In genomic region chr13:83350569-83350968, GRCh38 we compare ENCODE assay signal across 21 cellular contexts.
DNase-seq lines count a peak whose midpoint lies in the region; ATAC-seq and TF ChIP-seq lines count a peak whose summit lies in the region.
"Had no signal": no experiment of that assay in that cellular context is flagged by ENCODE, and none has a peak within 500 bp of the region (broad histone marks: within the 10 kb centered on the region; RNA-seq: fewer than 3 reads in every experiment).

No MANE protein-coding gene starts in this region.

- H3K36me3 ChIP-seq in breast epithelium: no peaks in the 10 kb centered on the region
- no peaks in the 10 kb centered on the region for H3K36me3 ChIP-seq in RWPE2 (ENCODE audit: low read depth)
- H3K36me3 ChIP-seq: esophagus muscularis mucosa, SJSA1 had no signal

- no peaks in the 10 kb centered on the region for H3K36me3 Mint-ChIP-seq in MCF 10A (ENCODE audit: insufficient read depth, unreplicated experiment)
- no peaks in the 10 kb centered on the region for H3K36me3 Mint-ChIP-seq in mesothelial cell of epicardium
- H3K36me3 Mint-ChIP-seq: CD14-positive monocyte, natural killer cell had no signal

- peak; percentile 15 for DNase-seq in MCF 10A (ENCODE audit: unreplicated experiment)
- DNase-seq in breast epithelium (ENCODE audit: low spot score in 2 of 2): no peak
- DNase-seq in RWPE2 (ENCODE audit: low spot score): no peak
- DNase-seq in fibroblast of mammary gland (ENCODE audit: low read depth): peak; percentile 85
- DNase-seq in Right ventricle myocardium superior: no peak
- DNase-seq in stimulated activated naive CD8-positive, alpha-beta T cell treated with anti-CD3 and anti-CD28 coated beads, Interleukin-15, amount 100 ng/mL, for 72 hours: no peak
- no peak for DNase-seq in amygdala (lab: John Stamatoyannopoulos, UW)
- no peak for DNase-seq in mesothelial cell of epicardium (ENCODE audit: low spot score in 2 of 2, unreplicated experiment in 2 of 2)
- DNase-seq: 8988T; activated CD4-positive, CD25-positive, alpha-beta regulatory T cell; central memory CD4-positive, alpha-beta T cell; DND-41; hypothalamus; mesenchymal stem cell; natural killer cell; NCI-H69; testis had no signal

- H3K4me1 ChIP-seq in breast epithelium: no peaks in the 10 kb centered on the region
- no peaks in the 10 kb centered on the region for H3K4me1 ChIP-seq in RWPE2 (ENCODE audit: insufficient read depth, poor library complexity, severe bottlenecking)
- H3K4me1 ChIP-seq: esophagus muscularis mucosa, SJSA1, testis had no signal

- H3K9me3 ChIP-seq in breast epithelium (no peaks in the 10 kb centered on the region), RWPE2 (ENCODE audit: severe bottlenecking) (no peaks in the 10 kb centered on the region)
- H3K9me3 ChIP-seq: esophagus muscularis mucosa, SJSA1, testis had no signal

- H3K4me3 ChIP-seq in breast epithelium (no peak overlapping the region), RWPE2 (ENCODE audit: severe bottlenecking) (no peak overlapping the region), fibroblast of mammary gland (ENCODE audit: control insufficient read depth, low read depth, low read length) (no peak overlapping the region)
- H3K4me3 ChIP-seq: esophagus muscularis mucosa, SJSA1, testis had no signal

- BruUV-seq in MCF 10A (replicated peaks; lab: Mats Ljungman, UMichigan): no TSS peak

- H3K27ac Mint-ChIP-seq in MCF 10A (ENCODE audit: low read depth, unreplicated experiment): no peak overlapping the region
- H3K27ac Mint-ChIP-seq in stimulated activated naive CD8-positive, alpha-beta T cell treated with anti-CD3 and anti-CD28 coated beads, Interleukin-15, amount 100 ng/mL, for 72 hours: no peak overlapping the region
- H3K27ac Mint-ChIP-seq in mesothelial cell of epicardium: no peak overlapping the region
- H3K27ac Mint-ChIP-seq: CD14-positive monocyte, natural killer cell had no signal

- no peak for TF ChIP-seq POLR2A in breast epithelium (IDR thresholded peaks at IDR 0.05)

- ATAC-seq in RWPE2 (ENCODE audit: low read depth) (peak; percentile 50; the same call in 2 of the 3 replicates), Right ventricle myocardium superior (ENCODE audit: poor library complexity) (no peak)
- ATAC-seq in stimulated activated naive CD8-positive, alpha-beta T cell treated with anti-CD3 and anti-CD28 coated beads, Interleukin-15, amount 100 ng/mL, for 72 hours: no peak
- ATAC-seq: natural killer cell had no signal

- no peaks in the 10 kb centered on the region for H3K27me3 ChIP-seq in breast epithelium
- no peaks in the 10 kb centered on the region for H3K27me3 ChIP-seq in RWPE2 (ENCODE audit: insufficient read depth, poor library complexity, severe bottlenecking)
- H3K27me3 ChIP-seq: esophagus muscularis mucosa, SJSA1, testis had no signal

- no peaks in the 10 kb centered on the region for H3K9me3 Mint-ChIP-seq in MCF 10A (ENCODE audit: unreplicated experiment)
- H3K9me3 Mint-ChIP-seq in stimulated activated naive CD8-positive, alpha-beta T cell treated with anti-CD3 and anti-CD28 coated beads, Interleukin-15, amount 100 ng/mL, for 72 hours: no peaks in the 10 kb centered on the region
- H3K9me3 Mint-ChIP-seq in mesothelial cell of epicardium: no peaks in the 10 kb centered on the region

- CTCF ChIA-PET in MCF 10A (lab: Yijun Ruan, JAX): no interaction called here

- intact Hi-C loops in MCF 10A (cut with micrococcal nuclease): no loop called here
- intact Hi-C loops in breast epithelium (cut with DNase I; ENCODE audit: low total_unique reads): no loop called here
- intact Hi-C loops in Right ventricle myocardium superior (cut with DNase I): no loop called here

- H3K4me1 Mint-ChIP-seq in MCF 10A (ENCODE audit: insufficient read depth, unreplicated experiment) (no peaks in the 10 kb centered on the region), mesothelial cell of epicardium (no peaks in the 10 kb centered on the region)
- no peaks in the 10 kb centered on the region for H3K4me1 Mint-ChIP-seq in stimulated activated naive CD8-positive, alpha-beta T cell treated with anti-CD3 and anti-CD28 coated beads, Interleukin-15, amount 100 ng/mL, for 72 hours
- H3K4me1 Mint-ChIP-seq: CD14-positive monocyte, natural killer cell had no signal

- TF ChIP-seq CTCF in MCF 10A (IDR thresholded peaks at IDR 0.05; ENCODE audit: unreplicated experiment): no peak
- no peak for TF ChIP-seq CTCF in breast epithelium (IDR thresholded peaks at IDR 0.05)
- no peak for TF ChIP-seq CTCF in RWPE2 (IDR thresholded peaks at IDR 0.05; ENCODE audit: poor library complexity, severe bottlenecking)
- TF ChIP-seq CTCF in fibroblast of mammary gland (conservative IDR thresholded peaks at IDR 0.05; ENCODE audit: control insufficient read depth, insufficient read depth, low read depth, low read length): no peak
- no peak for TF ChIP-seq CTCF in mesothelial cell of epicardium (IDR thresholded peaks at IDR 0.05; ENCODE audit: unreplicated experiment)

- H3K4me3 Mint-ChIP-seq in MCF 10A (ENCODE audit: unreplicated experiment) (no peak overlapping the region), mesothelial cell of epicardium (no peak overlapping the region)
- H3K4me3 Mint-ChIP-seq in stimulated activated naive CD8-positive, alpha-beta T cell treated with anti-CD3 and anti-CD28 coated beads, Interleukin-15, amount 100 ng/mL, for 72 hours: no peak overlapping the region
- H3K4me3 Mint-ChIP-seq: CD14-positive monocyte, natural killer cell had no signal

- H3K27me3 Mint-ChIP-seq in MCF 10A (ENCODE audit: insufficient read depth, unreplicated experiment) (no peaks in the 10 kb centered on the region), mesothelial cell of epicardium (ENCODE audit: low read depth) (no peaks in the 10 kb centered on the region)
- no peaks in the 10 kb centered on the region for H3K27me3 Mint-ChIP-seq in stimulated activated naive CD8-positive, alpha-beta T cell treated with anti-CD3 and anti-CD28 coated beads, Interleukin-15, amount 100 ng/mL, for 72 hours

- POLR2A ChIA-PET in MCF 10A (lab: Yijun Ruan, JAX): no interaction called here

- H3K27ac ChIP-seq in breast epithelium (no peak overlapping the region), RWPE2 (ENCODE audit: poor library complexity, severe bottlenecking) (no peak overlapping the region)
- H3K27ac ChIP-seq: esophagus muscularis mucosa, KMS-11, SJSA1, testis had no signal

Comparison
In these comparisons a context has a peak if more than half of its experiments do, and no peak if none do; other contexts are left out.
1. DNase-seq: peak in MCF 10A (single experiment) and fibroblast of mammary gland (single experiment); none in breast epithelium (0 of 2), RWPE2 (single experiment), Right ventricle myocardium superior (single experiment), stimulated activated naive CD8-positive, alpha-beta T cell treated with anti-CD3 and anti-CD28 coated beads, Interleukin-15, amount 100 ng/mL, for 72 hours (0 of 2), amygdala (0 of 56) and mesothelial cell of epicardium (0 of 2).